14 cellular contexts compared by ENCODE assay signal in genomic region chr2:174967086-174967485, GRCh38.
"Had no signal": no experiment of that assay in that cellular context is flagged by ENCODE, and none has a peak within 500 bp of the region (broad histone marks: within the 10 kb centered on the region; RNA-seq: fewer than 3 reads in every experiment).

No MANE protein-coding gene starts in this region.

- H3K27ac Mint-ChIP-seq: activated T-helper 1 cell treated with anti-CD3 and anti-CD28 coated beads, Interleukin-12 subunit alpha, Interleukin-12 subunit beta, Interleukin-2, Interleukin-4 antibody, amounts not matched to agents 30 ng/mL and 10 ng/mL and 1 ng/mL, durations not matched to agents 14 hours and 24 hours and 36 hours; immature natural killer cell; naive B cell; stimulated activated memory B cell treated with anti-CD40 and anti-IgM and Interleukin-4, amounts not matched to agents 10 μg/mL and 1 μg/mL and 100 μg/mL, for 72 hours; T-cell had no signal

- H3K27ac ChIP-seq: coronary artery, tibial artery had no signal

- H3K36me3 Mint-ChIP-seq: immature natural killer cell, T-cell had no signal

- DNase-seq: activated CD4-positive, alpha-beta T cell treated with anti-CD3 and anti-CD28 coated beads, Interleukin-2, amount 50 U/mL, for 1 hour; activated naive CD4-positive, alpha-beta T cell; effector CD8-positive, alpha-beta T cell; glutamatergic neuron; immature natural killer cell; naive B cell; retina; T-cell; T-helper 9 cell; tibial artery had no signal

- H3K27me3 ChIP-seq: tibial artery had no signal

- ATAC-seq: activated CD4-positive, CD25-positive, alpha-beta regulatory T cell treated with anti-CD3 and anti-CD28 coated beads, Interleukin-2, amount 50 U/mL, for 24 hours; stimulated activated memory B cell treated with anti-CD40 and anti-IgM and Interleukin-4, amounts not matched to agents 10 μg/mL and 1 μg/mL and 100 μg/mL, for 72 hours; T-cell had no signal

- H3K9me3 ChIP-seq: tibial artery had no signal

- H3K4me3 ChIP-seq: coronary artery, tibial artery had no signal

- H3K36me3 ChIP-seq: tibial artery had no signal

- H3K9me3 Mint-ChIP-seq: activated T-helper 1 cell treated with anti-CD3 and anti-CD28 coated beads, Interleukin-12 subunit alpha, Interleukin-12 subunit beta, Interleukin-2, Interleukin-4 antibody, amounts not matched to agents 30 ng/mL and 10 ng/mL and 1 ng/mL, durations not matched to agents 14 hours and 24 hours and 36 hours; T-cell had no signal

- H3K4me1 Mint-ChIP-seq: immature natural killer cell; naive B cell; stimulated activated memory B cell treated with anti-CD40 and anti-IgM and Interleukin-4, amounts not matched to agents 10 μg/mL and 1 μg/mL and 100 μg/mL, for 72 hours had no signal

- H3K4me3 Mint-ChIP-seq: activated T-helper 1 cell treated with anti-CD3 and anti-CD28 coated beads, Interleukin-12 subunit alpha, Interleukin-12 subunit beta, Interleukin-2, Interleukin-4 antibody, amounts not matched to agents 30 ng/mL and 10 ng/mL and 1 ng/mL, durations not matched to agents 14 hours and 24 hours and 36 hours; immature natural killer cell; naive B cell; stimulated activated memory B cell treated with anti-CD40 and anti-IgM and Interleukin-4, amounts not matched to agents 10 μg/mL and 1 μg/mL and 100 μg/mL, for 72 hours; T-cell had no signal
